ENCODE assay signal across 9 cellular contexts in the genomic region with DNA sequence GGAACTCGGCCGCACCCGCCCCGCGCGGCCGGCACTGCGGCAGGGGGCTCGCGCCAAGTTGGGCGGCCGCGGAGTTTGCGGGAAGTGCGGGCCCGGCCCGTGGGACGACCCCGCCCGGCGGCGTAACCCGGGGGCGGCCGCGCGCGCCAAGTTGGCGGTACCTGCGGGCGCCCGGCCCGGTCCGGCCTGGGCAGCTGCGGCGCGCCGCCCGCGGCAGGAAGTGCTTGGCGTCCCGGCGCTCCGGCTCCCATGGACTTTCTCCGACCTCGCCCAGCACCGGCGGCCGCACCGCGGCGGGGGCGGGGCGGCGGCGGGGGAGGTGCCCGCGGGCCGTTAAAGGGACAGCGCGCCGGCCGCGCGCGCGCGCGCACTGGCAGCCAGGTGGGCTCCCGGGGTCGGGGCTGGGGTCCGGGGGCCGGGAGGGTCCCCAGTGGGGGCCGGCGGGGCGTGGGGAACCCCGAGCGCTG. TPM values are rescaled to one million over a fixed set of nuclear protein-coding genes. Genes with fewer than 3 reads are reported as not detected.
DNase-seq lines count a peak whose midpoint lies in the region; ATAC-seq, FAIRE-seq and TF ChIP-seq lines count a peak whose summit lies in the region.
"Had no signal": no experiment of that assay in that cellular context is flagged by ENCODE, and none has a peak within 500 bp of the region (broad histone marks: within the 10 kb centered on the region; RNA-seq: fewer than 3 reads in every experiment).

A gene with protein sequence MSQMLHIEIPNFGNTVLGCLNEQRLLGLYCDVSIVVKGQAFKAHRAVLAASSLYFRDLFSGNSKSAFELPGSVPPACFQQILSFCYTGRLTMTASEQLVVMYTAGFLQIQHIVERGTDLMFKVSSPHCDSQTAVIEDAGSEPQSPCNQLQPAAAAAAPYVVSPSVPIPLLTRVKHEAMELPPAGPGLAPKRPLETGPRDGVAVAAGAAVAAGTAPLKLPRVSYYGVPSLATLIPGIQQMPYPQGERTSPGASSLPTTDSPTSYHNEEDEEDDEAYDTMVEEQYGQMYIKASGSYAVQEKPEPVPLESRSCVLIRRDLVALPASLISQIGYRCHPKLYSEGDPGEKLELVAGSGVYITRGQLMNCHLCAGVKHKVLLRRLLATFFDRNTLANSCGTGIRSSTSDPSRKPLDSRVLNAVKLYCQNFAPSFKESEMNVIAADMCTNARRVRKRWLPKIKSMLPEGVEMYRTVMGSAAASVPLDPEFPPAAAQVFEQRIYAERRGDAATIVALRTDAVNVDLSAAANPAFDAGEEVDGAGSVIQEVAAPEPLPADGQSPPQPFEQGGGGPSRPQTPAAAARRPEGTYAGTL (minus strand): TSS at position 262 of the 467 bp plus-strand sequence. CDS start 44,768 bp downstream, outside the sequence.

- TF ChIP-seq CTCF in K562 (IDR thresholded peaks at IDR 0.05 in 2 of 3, conservative IDR thresholded peaks at IDR 0.05 in 1 of 3; ENCODE audit: insufficient read depth in 2 of 3, low read depth in 1 of 3, low read length in 3 of 3), result no peak
- no peak for TF ChIP-seq CTCF in gastrocnemius medialis (IDR thresholded peaks at IDR 0.05 in 4 of 5, conservative IDR thresholded peaks at IDR 0.05 in 1 of 5)

- H3K27me3 ChIP-seq in K562 (ENCODE audit: control insufficient read depth in 2 of 2, insufficient read depth in 2 of 2, low read length in 2 of 2) (no peaks in the 10 kb centered on the region), gastrocnemius medialis (no peaks in the 10 kb centered on the region)

- H3K79me2 ChIP-seq in K562 (ENCODE audit: control insufficient read depth, insufficient read depth, low read length), result peaks cover 47% of the 10 kb centered on the region

- H3K9me3 ChIP-seq in K562 (replicated peaks; ENCODE audit: control insufficient read depth, insufficient read depth, low read depth, low read length), result no peaks in the 10 kb centered on the region
- no peaks in the 10 kb centered on the region for H3K9me3 ChIP-seq in gastrocnemius medialis

- TF ChIP-seq RAD21 in K562 (CRISPR knock-in tag; conservative IDR thresholded peaks at IDR 0.05 in 1 of 2, IDR thresholded peaks at IDR 0.05 in 1 of 2), result no peak

- H3K9me1 ChIP-seq in K562 (ENCODE audit: control insufficient read depth, insufficient read depth, low read length), result no peaks in the 10 kb centered on the region

- DNase-seq in NCI-H2227 (lab: John Stamatoyannopoulos, UW; ENCODE audit: unreplicated experiment) (peak; percentile 52), NCI-H2227 treated with DMSO at 0.1 percent for 48 hours (lab: John Stamatoyannopoulos, UW) (no peak), NOMO-1 (lab: John Stamatoyannopoulos, UW; ENCODE audit: unreplicated experiment in 2 of 2) (peak; percentile 59 to 71), K562 (ENCODE audit: extremely low read depth in 1 of 4, low spot score in 3 of 4) (peak; percentile 75 to 82 (median 80)), gastrocnemius medialis (peak; percentile 68 to 81)
- DNase-seq: DND-41 had no signal

- H3K36me3 ChIP-seq in K562 (ENCODE audit: control insufficient read depth, insufficient read depth, low read length) (peaks cover 22% of the 10 kb centered on the region; the same call in 2 of the 3 replicates), gastrocnemius medialis (no peaks in the 10 kb centered on the region)

- CTCF ChIA-PET in K562 (lab: Yijun Ruan, JAX; ENCODE audit: low intra/inter-chr PET ratio), result no interaction called here

- in situ Hi-C loops in K562 (cut with MboI), result no loop called here
- in situ Hi-C loops in gastrocnemius medialis (cut with MboI; ENCODE audit: low sequenced_read_pairs in 4 of 4), result loop anchor here in 1 of 4 donors (10.0 kb wide), 1 partner anchor 130 kb away; a partner anchor contains a TSS

- H3K4me1 ChIP-seq in K562 (replicated peaks in 1 of 2; ENCODE audit: control insufficient read depth in 2 of 2, insufficient read depth in 2 of 2, low read length in 2 of 2), result peaks cover 19 to 72% of the 10 kb centered on the region in 2 experiments; a peak in 4 of 5 replicates
- peaks cover 43 to 49% of the 10 kb centered on the region in 2 donors for H3K4me1 ChIP-seq in gastrocnemius medialis

- BruUV-seq in K562 (replicated peaks; lab: Mats Ljungman, UMichigan), result no TSS peak

- H3K4me2 ChIP-seq in K562 (ENCODE audit: insufficient read depth, low read length), result peak within 1 kb of the TSS; percentile 84

- WGBS in K562 (ENCODE audit: insufficient coverage, low coverage, missing lambda C conversion rate), result 0% methylated on average over 6 of the region's 78 CpGs

- peaks cover 11% of the 10 kb centered on the region; the same call in 1 of the 2 replicates for H4K20me1 ChIP-seq in K562 (replicated peaks; ENCODE audit: control insufficient read depth, insufficient read depth, low read length)

- TF ChIP-seq EP300 in K562 (IDR thresholded peaks at IDR 0.05; ENCODE audit: low read length), result no peak

- H3K27ac ChIP-seq in K562 (ENCODE audit: extremely low read depth, low read depth, low read length) (peak within 1 kb of the TSS; percentile 93), gastrocnemius medialis (peak within 1 kb of the TSS; percentile 95 to 100 (median 98))

- ATAC-seq in K562 (peak; percentile 44), gastrocnemius medialis (peak; percentile 58 to 59), GM18505 (IDR thresholded peaks at IDR 0.05; ENCODE audit: unreplicated experiment) (no peak), HG03097 (IDR thresholded peaks at IDR 0.05; ENCODE audit: low FRiP score, unreplicated experiment) (no peak)

- POLR2A ChIA-PET in K562 (lab: Yijun Ruan, JAX), result interaction anchor here (0.6 to 1.4 kb wide), 2 partner anchors 12 to 16 kb away, joined by 3 read pairs; no protein-coding TSS in a partner anchor

- intact Hi-C loops in K562 (cut with micrococcal nuclease), result loop anchor here (2.0 to 10.0 kb wide), 2 partner anchors 14 to 130 kb away; a partner anchor contains a TSS
- intact Hi-C loops in gastrocnemius medialis (cut with DNase I; ENCODE audit: low total_unique reads), result loop anchor here (2.0 kb wide), 2 partner anchors 14 to 134 kb away; a partner anchor contains a TSS

- H2AFZ ChIP-seq in K562 (ENCODE audit: low read depth, low read length), result peak within 1 kb of the TSS; percentile 62

- TF ChIP-seq POLR2A in K562 (conservative IDR thresholded peaks at IDR 0.05) (no peak), gastrocnemius medialis (IDR thresholded peaks at IDR 0.05) (peak; percentile 81 to 85), GM18505 (IDR thresholded peaks at IDR 0.05; ENCODE audit: borderline replicate concordance, extremely low read depth, insufficient read depth, insufficient read length) (no peak)

- H3K4me3 ChIP-seq in K562 (peak within 1 kb of the TSS; percentile 70), iPS-11a (ENCODE audit: low read depth, low read length) (peak within 1 kb of the TSS; percentile 45), gastrocnemius medialis (peak within 1 kb of the TSS; percentile 71 to 90 (median 78))

- no peak for FAIRE-seq in K562 (lab: Jason Lieb, UNC)

- H3K9ac ChIP-seq in K562 (ENCODE audit: insufficient read depth in 1 of 2, low read depth in 2 of 2, low read length in 2 of 2), result peak within 1 kb of the TSS; percentile 78 to 98

TF ChIP-seq in K562, 482 proteins besides CTCF, POLR2A, EP300 and RAD21 (continues in another document):
- TF ChIP-seq SIN3B (IDR thresholded peaks at IDR 0.05; ENCODE audit: low read depth), result 0 out of 2 replicates have a peak, but pooled peaks have one; percentile 28
- no peak for TF ChIP-seq CREM (IDR thresholded peaks at IDR 0.05; ENCODE audit: low read depth)
- peak in 2 of 3 experiments; percentile 53 to 73 for TF ChIP-seq YY1 (IDR thresholded peaks at IDR 0.05; ENCODE audit: borderline replicate concordance in 1 of 3, control insufficient read depth in 1 of 3, extremely low read depth in 1 of 3, insufficient read depth in 3 of 3, insufficient read length in 1 of 3, insufficient replicate concordance in 2 of 3, low read depth in 1 of 3, low read length in 2 of 3)
- TF ChIP-seq CBX2 (IDR thresholded peaks at IDR 0.05; ENCODE audit: insufficient read depth, low read length, poor library complexity, severe bottlenecking), result no peak
- TF ChIP-seq, protein P1, sequence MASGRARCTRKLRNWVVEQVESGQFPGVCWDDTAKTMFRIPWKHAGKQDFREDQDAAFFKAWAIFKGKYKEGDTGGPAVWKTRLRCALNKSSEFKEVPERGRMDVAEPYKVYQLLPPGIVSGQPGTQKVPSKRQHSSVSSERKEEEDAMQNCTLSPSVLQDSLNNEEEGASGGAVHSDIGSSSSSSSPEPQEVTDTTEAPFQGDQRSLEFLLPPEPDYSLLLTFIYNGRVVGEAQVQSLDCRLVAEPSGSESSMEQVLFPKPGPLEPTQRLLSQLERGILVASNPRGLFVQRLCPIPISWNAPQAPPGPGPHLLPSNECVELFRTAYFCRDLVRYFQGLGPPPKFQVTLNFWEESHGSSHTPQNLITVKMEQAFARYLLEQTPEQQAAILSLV (tag; IDR thresholded peaks at IDR 0.05), result no peak
- TF ChIP-seq ZNF764 (CRISPR knock-in tag; IDR thresholded peaks at IDR 0.05; ENCODE audit: low read depth), result no peak
- TF ChIP-seq ZNF586 (CRISPR knock-in tag; conservative IDR thresholded peaks at IDR 0.05), result no peak
- no peak for TF ChIP-seq E2F3 (CRISPR knock-in tag; IDR thresholded peaks at IDR 0.05)
- TF ChIP-seq ZNF212 (CRISPR knock-in tag; IDR thresholded peaks at IDR 0.05), result no peak
- no peak for TF ChIP-seq ILK (tag; IDR thresholded peaks at IDR 0.05; ENCODE audit: borderline replicate concordance, low read depth)
- no peak for TF ChIP-seq ZSCAN32 (CRISPR knock-in tag; IDR thresholded peaks at IDR 0.05)
- TF ChIP-seq ZNF384 (IDR thresholded peaks at IDR 0.05; ENCODE audit: low read depth, low read length), result no peak

RNA-seq across cellular contexts. Expression of the gene that starts here (rescaled TPM):
- 15.2 and 27.2 TPM in 2 replicates for total RNA-seq in K562 (2011; cell fraction: chromatin; rRNA removed; ENCODE audit: low replicate concordance)
- 17.0 and 18.7 TPM in 2 replicates for total RNA-seq in K562 (2011; cell fraction: nucleolus; rRNA removed)
- total RNA-seq in K562 (2011; cell fraction: nucleoplasm; rRNA removed), result 10.7 and 13.6 TPM in 2 replicates
- 16.6 and 21.1 TPM in 2 replicates for total RNA-seq in K562 (2014; rRNA removed)
- total RNA-seq in K562 (2014; rRNA removed; fragmentation: Illumina TruSeq; extraction: Trizol), result 4.4 and 4.8 TPM in 2 replicates
- 9.9 and 10.1 TPM in 2 replicates for total RNA-seq in K562 (2015; rRNA removed; fragmentation: Illumina TruSeq; extraction: Trizol)
- total RNA-seq in K562 (2021), result 22.2 and 25.1 TPM in 2 replicates
- 5.6 TPM in 2 replicates for polyA plus RNA-seq in K562 (2011; rRNA removed)
- 7.2 and 16.2 TPM in 2 replicates for polyA plus RNA-seq in K562 (2011; cell fraction: cytosol; rRNA removed)
- polyA plus RNA-seq in K562 (2011; cell fraction: nucleus; rRNA removed), result 14.6 and 26.1 TPM in 2 replicates
- 9.1 and 10.5 TPM in 2 replicates for polyA plus RNA-seq in K562 (2012)
- polyA plus RNA-seq in K562 (2014; fragmentation: Illumina TruSeq; extraction: Trizol), result 5.2 and 8.0 TPM in 2 replicates
- under 1 TPM; 0.70 to 0.73 TPM for polyA plus RNA-seq in K562 (2014; fragmentation: Nextera tagmentation; extraction: Ambion mirVana)
- 11.7 and 12.5 TPM in 2 replicates for polyA plus RNA-seq in K562 (2014; rRNA removed)
- polyA minus RNA-seq in K562 (2011; rRNA and poly(A)+ RNA removed), result 5.4 and 11.8 TPM in 2 replicates
- polyA minus RNA-seq in K562 (2011; cell fraction: cytosol; rRNA and poly(A)+ RNA removed), result 12.6 and 13.9 TPM in 2 replicates
- 5.9 and 6.5 TPM in 2 replicates for polyA minus RNA-seq in K562 (2011; cell fraction: nucleus; rRNA and poly(A)+ RNA removed)
- total RNA-seq in gastrocnemius medialis, result 10 to 100 TPM; 26.0 to 51.7 (median 43.5) TPM

Comparison
In these comparisons a context has a peak if more than half of its experiments do, and no peak if none do; other contexts are left out.
1. ATAC-seq: peak in K562 (single experiment) and gastrocnemius medialis (2 of 2); none in GM18505 (single experiment) and HG03097 (single experiment).
2. POLR2A ChIP-seq: peak in gastrocnemius medialis (2 of 2); none in K562 (single experiment) and GM18505 (single experiment).
3. Peak in every context shown above with its lines, with median percentiles within 50 percentile points of each other: H3K4me3 ChIP-seq.